8 cellular contexts compared by ENCODE assay signal in the genomic region with DNA sequence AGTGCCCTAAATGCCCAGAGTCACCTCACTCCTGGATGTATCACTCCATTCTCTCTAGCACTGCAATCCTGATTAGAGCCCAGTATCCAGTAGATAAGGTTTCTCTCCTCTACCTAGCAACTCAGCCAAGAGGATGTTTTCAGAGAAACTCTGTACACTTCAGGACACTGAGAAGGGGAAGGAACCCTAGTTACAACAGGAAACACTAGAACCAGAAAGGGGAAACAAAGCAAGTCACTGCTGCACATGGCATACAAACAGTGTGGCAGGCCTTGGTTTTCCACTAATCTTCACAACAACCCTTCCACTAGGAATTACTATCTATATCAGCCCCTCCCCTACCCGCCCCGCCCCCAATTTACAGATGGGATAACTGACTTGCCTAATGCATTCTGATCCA. TPM values are rescaled to one million over a fixed set of nuclear protein-coding genes. Genes with fewer than 3 reads are reported as not detected.
DNase-seq lines count a peak whose midpoint lies in the region; ATAC-seq, FAIRE-seq and TF ChIP-seq lines count a peak whose summit lies in the region.

No MANE protein-coding gene starts in this region.

- H3K4me3 Mint-ChIP-seq in activated T-cell treated with anti-CD3 and anti-CD28 coated beads, Interleukin-2, amount 50 U/mL, for 4 hours, result peak overlapping the region; percentile 90
- H3K4me3 Mint-ChIP-seq in endothelial cell (ENCODE audit: unreplicated experiment), result peak overlapping the region; percentile 85
- H3K4me3 Mint-ChIP-seq in stimulated activated memory B cell treated with anti-CD40 and anti-IgM and Interleukin-4, amounts not matched to agents 10 μg/mL and 1 μg/mL and 100 μg/mL, for 72 hours, result peak overlapping the region; percentile 21

- H3K36me3 ChIP-seq in kidney (ENCODE audit: control insufficient read depth in 1 of 2, insufficient read depth in 2 of 2, low read length in 2 of 2), result peaks cover 3 to 6% of the 10 kb centered on the region in 2 donors

- H3K4me1 Mint-ChIP-seq in activated T-cell treated with anti-CD3 and anti-CD28 coated beads, Interleukin-2, amount 50 U/mL, for 4 hours (ENCODE audit: low read depth), result peaks cover 41% of the 10 kb centered on the region
- H3K4me1 Mint-ChIP-seq in endothelial cell (ENCODE audit: unreplicated experiment), result peaks cover 20% of the 10 kb centered on the region
- peaks cover 30% of the 10 kb centered on the region for H3K4me1 Mint-ChIP-seq in stimulated activated memory B cell treated with anti-CD40 and anti-IgM and Interleukin-4, amounts not matched to agents 10 μg/mL and 1 μg/mL and 100 μg/mL, for 72 hours

- intact Hi-C loops in kidney (cut with DNase I), result no loop called here

- FAIRE-seq in kidney (lab: Jason Lieb, UNC), result no peak

- no peak for TF ChIP-seq CTCF in endothelial cell (IDR thresholded peaks at IDR 0.05; ENCODE audit: unreplicated experiment)
- no peak for TF ChIP-seq CTCF in kidney (IDR thresholded peaks at IDR 0.05; ENCODE audit: borderline replicate concordance, extremely low read depth, insufficient read depth)

- H3K9ac ChIP-seq in kidney (ENCODE audit: low read length in 2 of 2), result peak overlapping the region in 1 of 2 donors; percentile 2

- H3K27ac ChIP-seq in kidney (ENCODE audit: low read depth in 2 of 2, low read length in 2 of 2), result no peak overlapping the region

- H3K36me3 Mint-ChIP-seq in activated T-cell treated with anti-CD3 and anti-CD28 coated beads, Interleukin-2, amount 50 U/mL, for 4 hours (ENCODE audit: insufficient read depth), result peaks cover 10% of the 10 kb centered on the region
- peaks cover 4% of the 10 kb centered on the region for H3K36me3 Mint-ChIP-seq in endothelial cell (ENCODE audit: low read depth, unreplicated experiment)
- H3K36me3 Mint-ChIP-seq in stimulated activated memory B cell treated with anti-CD40 and anti-IgM and Interleukin-4, amounts not matched to agents 10 μg/mL and 1 μg/mL and 100 μg/mL, for 72 hours, result peaks cover 7% of the 10 kb centered on the region

- H3K4me3 ChIP-seq in kidney (ENCODE audit: low read length in 2 of 2), result peak overlapping the region in 1 of 2 donors; percentile 75

- no peaks in the 10 kb centered on the region for H3K27me3 Mint-ChIP-seq in activated T-cell treated with anti-CD3 and anti-CD28 coated beads, Interleukin-2, amount 50 U/mL, for 4 hours (ENCODE audit: low read depth)
- peaks cover 2% of the 10 kb centered on the region for H3K27me3 Mint-ChIP-seq in endothelial cell (ENCODE audit: unreplicated experiment)
- H3K27me3 Mint-ChIP-seq in stimulated activated memory B cell treated with anti-CD40 and anti-IgM and Interleukin-4, amounts not matched to agents 10 μg/mL and 1 μg/mL and 100 μg/mL, for 72 hours, result no peaks in the 10 kb centered on the region

- peaks cover 7 to 10% of the 10 kb centered on the region in 2 donors for H3K4me1 ChIP-seq in kidney (ENCODE audit: control insufficient read depth in 1 of 2, insufficient read depth in 1 of 2, low read depth in 1 of 2, low read length in 2 of 2)

- ATAC-seq in activated T-cell treated with anti-CD3 and anti-CD28 coated beads, Interleukin-2, amount 50 U/mL, for 4 hours, result no peak
- ATAC-seq in stimulated activated memory B cell treated with anti-CD40 and anti-IgM and Interleukin-4, amounts not matched to agents 10 μg/mL and 1 μg/mL and 100 μg/mL, for 72 hours, result no peak

- no peaks in the 10 kb centered on the region for H3K9me3 Mint-ChIP-seq in activated T-cell treated with anti-CD3 and anti-CD28 coated beads, Interleukin-2, amount 50 U/mL, for 4 hours
- H3K9me3 Mint-ChIP-seq in endothelial cell (ENCODE audit: unreplicated experiment), result no peaks in the 10 kb centered on the region
- no peaks in the 10 kb centered on the region for H3K9me3 Mint-ChIP-seq in stimulated activated memory B cell treated with anti-CD40 and anti-IgM and Interleukin-4, amounts not matched to agents 10 μg/mL and 1 μg/mL and 100 μg/mL, for 72 hours

- no peaks in the 10 kb centered on the region for H3K9me3 ChIP-seq in kidney (ENCODE audit: control insufficient read depth in 1 of 2, low read length in 2 of 2)

- DNase-seq in activated T-cell treated with anti-CD3 and anti-CD28 coated beads, Interleukin-2, amount 50 U/mL, for 4 hours, result no peak
- DNase-seq in activated T-cell treated with anti-CD3 and anti-CD28 coated beads, Interleukin-2, amount 50 U/mL, for 48 hours, result no peak
- DNase-seq in OCI-M1 (lab: John Stamatoyannopoulos, UW) (peak; percentile 50), endothelial cell (ENCODE audit: low spot score) (peak; percentile 4), activated gamma-delta T cell (lab: John Stamatoyannopoulos, UW) (no peak), EL (no peak), kidney (no peak)

- H3K27ac Mint-ChIP-seq in endothelial cell (ENCODE audit: unreplicated experiment), result peak overlapping the region; percentile 97
- H3K27ac Mint-ChIP-seq in stimulated activated memory B cell treated with anti-CD40 and anti-IgM and Interleukin-4, amounts not matched to agents 10 μg/mL and 1 μg/mL and 100 μg/mL, for 72 hours, result no peak overlapping the region

RNA-seq across cellular contexts. Expression of gene FAM204A, which starts 1.6 kb away (rescaled TPM):
- 10 to 100 TPM; 64.8 to 74.8 (median 65.0) TPM for total RNA-seq in activated T-cell treated with anti-CD3 and anti-CD28 coated beads, Interleukin-2, amount 50 U/mL, for 4 hours
- total RNA-seq in endothelial cell (ENCODE audit: unreplicated experiment), result 77.4 TPM
- total RNA-seq in kidney, result 70.6 TPM
- 40.2 TPM for polyA plus RNA-seq in kidney (ENCODE audit: insufficient read depth, low read depth, low replicate concordance)

Comparison
In these comparisons a context has a peak if more than half of its experiments do, and no peak if none do; other contexts are left out.
1. DNase-seq: peak in OCI-M1 (single experiment) and endothelial cell (single experiment); none in activated T-cell treated with anti-CD3 and anti-CD28 coated beads, Interleukin-2, amount 50 U/mL, for 4 hours (single experiment), activated T-cell treated with anti-CD3 and anti-CD28 coated beads, Interleukin-2, amount 50 U/mL, for 48 hours (0 of 2), activated gamma-delta T cell (single experiment), EL (single experiment) and kidney (single experiment).
2. H3K4me3 Mint-ChIP-seq: peak in every context shown above with its lines; median percentile 90 in activated T-cell treated with anti-CD3 and anti-CD28 coated beads, Interleukin-2, amount 50 U/mL, for 4 hours; 85 in endothelial cell; 21 in stimulated activated memory B cell treated with anti-CD40 and anti-IgM and Interleukin-4, amounts not matched to agents 10 μg/mL and 1 μg/mL and 100 μg/mL, for 72 hours.